ENCODE assay signal across 3 cellular contexts in the genomic region with DNA sequence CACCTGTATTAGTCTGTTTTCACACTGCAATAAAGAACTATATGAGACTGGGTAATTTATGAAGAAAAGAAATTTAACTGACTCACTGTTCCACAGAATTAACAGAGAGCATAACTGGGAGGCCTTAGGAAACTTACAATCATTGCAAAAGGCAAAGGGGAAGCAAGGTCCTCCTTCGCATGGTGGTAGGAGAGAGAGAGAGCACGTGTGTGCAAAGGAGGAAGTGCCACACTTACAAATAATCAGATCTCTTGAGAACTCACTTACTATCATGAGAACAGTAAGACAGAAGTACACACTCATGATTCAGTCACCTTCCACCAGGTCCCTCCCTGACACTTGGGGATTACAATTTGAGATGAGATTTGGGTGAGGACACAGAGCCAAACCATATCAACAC.
A peak's percentile ranks its signal among the peaks of the same experiment; 100 is the strongest.
TF ChIP-seq lines count a peak whose summit lies in the region.

No MANE protein-coding gene starts in this region.

TF ChIP-seq in HepG2, 621 proteins besides CTCF, POLR2A, EP300 and RAD21:
- no peak for TF ChIP-seq SNAI1 (CRISPR knock-in tag; IDR thresholded peaks at IDR 0.05; ENCODE audit: borderline replicate concordance)
- TF ChIP-seq, protein P1, sequence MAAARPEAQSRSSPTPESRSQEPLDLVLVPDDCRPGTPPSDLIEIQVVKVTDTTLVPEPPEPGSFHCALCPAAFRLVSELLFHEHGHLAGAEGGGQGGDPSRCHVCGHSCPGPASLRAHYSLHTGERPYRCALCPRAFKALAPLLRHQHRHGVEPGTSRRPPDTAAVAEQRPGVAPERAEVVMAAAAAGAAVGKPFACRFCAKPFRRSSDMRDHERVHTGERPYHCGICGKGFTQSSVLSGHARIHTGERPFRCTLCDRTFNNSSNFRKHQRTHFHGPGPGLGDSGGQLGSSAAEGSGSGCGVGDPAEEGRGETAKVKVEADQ (CRISPR knock-in tag; IDR thresholded peaks at IDR 0.05; ENCODE audit: borderline replicate concordance), result no peak
- TF ChIP-seq ZFP37 (CRISPR knock-in tag; IDR thresholded peaks at IDR 0.05; ENCODE audit: borderline replicate concordance), result no peak
- TF ChIP-seq FUBP1 (CRISPR knock-in tag; IDR thresholded peaks at IDR 0.05; ENCODE audit: borderline replicate concordance), result no peak
- TF ChIP-seq TCF7 (IDR thresholded peaks at IDR 0.05; ENCODE audit: low read depth), result no peak
- no peak for TF ChIP-seq ZNF17 (CRISPR knock-in tag; IDR thresholded peaks at IDR 0.05)
- no peak for TF ChIP-seq MXD4 (CRISPR knock-in tag; IDR thresholded peaks at IDR 0.05)
- TF ChIP-seq TRIM24 (CRISPR knock-in tag; IDR thresholded peaks at IDR 0.05), result no peak
- TF ChIP-seq ZFAT (CRISPR knock-in tag; conservative IDR thresholded peaks at IDR 0.05), result no peak
- TF ChIP-seq, protein P2, sequence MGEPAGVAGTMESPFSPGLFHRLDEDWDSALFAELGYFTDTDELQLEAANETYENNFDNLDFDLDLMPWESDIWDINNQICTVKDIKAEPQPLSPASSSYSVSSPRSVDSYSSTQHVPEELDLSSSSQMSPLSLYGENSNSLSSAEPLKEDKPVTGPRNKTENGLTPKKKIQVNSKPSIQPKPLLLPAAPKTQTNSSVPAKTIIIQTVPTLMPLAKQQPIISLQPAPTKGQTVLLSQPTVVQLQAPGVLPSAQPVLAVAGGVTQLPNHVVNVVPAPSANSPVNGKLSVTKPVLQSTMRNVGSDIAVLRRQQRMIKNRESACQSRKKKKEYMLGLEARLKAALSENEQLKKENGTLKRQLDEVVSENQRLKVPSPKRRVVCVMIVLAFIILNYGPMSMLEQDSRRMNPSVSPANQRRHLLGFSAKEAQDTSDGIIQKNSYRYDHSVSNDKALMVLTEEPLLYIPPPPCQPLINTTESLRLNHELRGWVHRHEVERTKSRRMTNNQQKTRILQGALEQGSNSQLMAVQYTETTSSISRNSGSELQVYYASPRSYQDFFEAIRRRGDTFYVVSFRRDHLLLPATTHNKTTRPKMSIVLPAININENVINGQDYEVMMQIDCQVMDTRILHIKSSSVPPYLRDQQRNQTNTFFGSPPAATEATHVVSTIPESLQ (CRISPR knock-in tag; conservative IDR thresholded peaks at IDR 0.05), result no peak
- TF ChIP-seq PAX8 (CRISPR knock-in tag; IDR thresholded peaks at IDR 0.05; ENCODE audit: borderline replicate concordance), result no peak
- no peak for TF ChIP-seq SRY (CRISPR knock-in tag; IDR thresholded peaks at IDR 0.05)
- TF ChIP-seq ZNF564 (CRISPR knock-in tag; IDR thresholded peaks at IDR 0.05), result no peak

TF ChIP-seq in GM12878, 131 proteins besides CTCF, POLR2A, EP300 and RAD21 (continued from another document):
- TF ChIP-seq TCF3 (IDR thresholded peaks at IDR 0.05; ENCODE audit: borderline replicate concordance, insufficient read depth, low read depth, low read length), result no peak
- TF ChIP-seq RUNX3 (IDR thresholded peaks at IDR 0.05; ENCODE audit: low read length), result peak; percentile 42; the same call in 1 of the 2 replicates
- no peak for TF ChIP-seq ZNF384 (IDR thresholded peaks at IDR 0.05; ENCODE audit: borderline replicate concordance, low read depth, low read length)
- TF ChIP-seq BHLHE40 (IDR thresholded peaks at IDR 0.05; ENCODE audit: borderline replicate concordance in 1 of 2, low read depth in 2 of 2, low read length in 1 of 2), result peak; percentile 15 to 64; a peak in 2 of 4 replicates
- peak; percentile 79 for TF ChIP-seq SPI1 (IDR thresholded peaks at IDR 0.05; ENCODE audit: borderline replicate concordance, insufficient read depth, low read depth, low read length)
- TF ChIP-seq, protein P3, sequence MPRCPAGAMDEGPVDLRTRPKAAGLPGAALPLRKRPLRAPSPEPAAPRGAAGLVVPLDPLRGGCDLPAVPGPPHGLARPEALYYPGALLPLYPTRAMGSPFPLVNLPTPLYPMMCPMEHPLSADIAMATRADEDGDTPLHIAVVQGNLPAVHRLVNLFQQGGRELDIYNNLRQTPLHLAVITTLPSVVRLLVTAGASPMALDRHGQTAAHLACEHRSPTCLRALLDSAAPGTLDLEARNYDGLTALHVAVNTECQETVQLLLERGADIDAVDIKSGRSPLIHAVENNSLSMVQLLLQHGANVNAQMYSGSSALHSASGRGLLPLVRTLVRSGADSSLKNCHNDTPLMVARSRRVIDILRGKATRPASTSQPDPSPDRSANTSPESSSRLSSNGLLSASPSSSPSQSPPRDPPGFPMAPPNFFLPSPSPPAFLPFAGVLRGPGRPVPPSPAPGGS (IDR thresholded peaks at IDR 0.05; ENCODE audit: borderline replicate concordance, insufficient read depth, low read depth, low read length, poor library complexity, severe bottlenecking), result peak; percentile 51
- no peak for TF ChIP-seq SIN3A (IDR thresholded peaks at IDR 0.05; ENCODE audit: low read depth, low read length)
- TF ChIP-seq YY1 (IDR thresholded peaks at IDR 0.05; ENCODE audit: low read depth, low read length), result no peak
- TF ChIP-seq NR2F1 (conservative IDR thresholded peaks at IDR 0.05), result no peak
- peak in 1 of 2 experiments; percentile 61; a peak in 1 of 4 replicates for TF ChIP-seq ETV6 (conservative IDR thresholded peaks at IDR 0.05 in 1 of 2, IDR thresholded peaks at IDR 0.05 in 1 of 2; ENCODE audit: borderline replicate concordance in 1 of 2, low read depth in 1 of 2)

TF ChIP-seq in SK-N-SH treated with all-trans-retinoic acid at 6 μM for 48 hours, 23 proteins besides CTCF, POLR2A, EP300 and RAD21:
- TF ChIP-seq TSHZ2 (CRISPR knock-in tag; IDR thresholded peaks at IDR 0.05), result no peak
- TF ChIP-seq ZFP30 (CRISPR knock-in tag; IDR thresholded peaks at IDR 0.05), result no peak
- TF ChIP-seq CSDC2 (CRISPR knock-in tag; IDR thresholded peaks at IDR 0.05), result no peak
- no peak for TF ChIP-seq BACH2 (CRISPR knock-in tag; IDR thresholded peaks at IDR 0.05; ENCODE audit: borderline replicate concordance)
- no peak for TF ChIP-seq TCF4 (CRISPR knock-in tag; IDR thresholded peaks at IDR 0.05; ENCODE audit: borderline replicate concordance)
- no peak for TF ChIP-seq PPARA (CRISPR knock-in tag; IDR thresholded peaks at IDR 0.05; ENCODE audit: borderline replicate concordance)
- no peak for TF ChIP-seq RARB (CRISPR knock-in tag; IDR thresholded peaks at IDR 0.05)
- TF ChIP-seq, protein P4, sequence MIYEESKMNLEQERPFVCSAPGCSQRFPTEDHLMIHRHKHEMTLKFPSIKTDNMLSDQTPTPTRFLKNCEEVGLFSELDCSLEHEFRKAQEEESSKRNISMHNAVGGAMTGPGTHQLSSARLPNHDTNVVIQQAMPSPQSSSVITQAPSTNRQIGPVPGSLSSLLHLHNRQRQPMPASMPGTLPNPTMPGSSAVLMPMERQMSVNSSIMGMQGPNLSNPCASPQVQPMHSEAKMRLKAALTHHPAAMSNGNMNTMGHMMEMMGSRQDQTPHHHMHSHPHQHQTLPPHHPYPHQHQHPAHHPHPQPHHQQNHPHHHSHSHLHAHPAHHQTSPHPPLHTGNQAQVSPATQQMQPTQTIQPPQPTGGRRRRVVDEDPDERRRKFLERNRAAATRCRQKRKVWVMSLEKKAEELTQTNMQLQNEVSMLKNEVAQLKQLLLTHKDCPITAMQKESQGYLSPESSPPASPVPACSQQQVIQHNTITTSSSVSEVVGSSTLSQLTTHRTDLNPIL (CRISPR knock-in tag; IDR thresholded peaks at IDR 0.05; ENCODE audit: low read depth), result no peak
- no peak for TF ChIP-seq ARNTL (CRISPR knock-in tag; IDR thresholded peaks at IDR 0.05; ENCODE audit: borderline replicate concordance, low read depth)
- no peak for TF ChIP-seq ESRRG (CRISPR knock-in tag; IDR thresholded peaks at IDR 0.05)
- TF ChIP-seq ZFP3 (CRISPR knock-in tag; IDR thresholded peaks at IDR 0.05), result no peak
- no peak for TF ChIP-seq ZNF8 (CRISPR knock-in tag; IDR thresholded peaks at IDR 0.05)
- TF ChIP-seq GLIS3 (CRISPR knock-in tag; IDR thresholded peaks at IDR 0.05), result no peak
- TF ChIP-seq TOX (CRISPR knock-in tag; IDR thresholded peaks at IDR 0.05; ENCODE audit: borderline replicate concordance), result no peak
- no peak for TF ChIP-seq POU6F1 (CRISPR knock-in tag; IDR thresholded peaks at IDR 0.05; ENCODE audit: borderline replicate concordance, low read depth)
- no peak for TF ChIP-seq ISL1 (CRISPR knock-in tag; IDR thresholded peaks at IDR 0.05)
- no peak for TF ChIP-seq ZC3H10 (CRISPR knock-in tag; IDR thresholded peaks at IDR 0.05)
- TF ChIP-seq ZNF565 (CRISPR knock-in tag; conservative IDR thresholded peaks at IDR 0.05; ENCODE audit: low read depth), result no peak
- TF ChIP-seq SNAI2 (CRISPR knock-in tag; IDR thresholded peaks at IDR 0.05), result no peak
